15 cellular contexts compared by ENCODE assay signal in the genomic region with DNA sequence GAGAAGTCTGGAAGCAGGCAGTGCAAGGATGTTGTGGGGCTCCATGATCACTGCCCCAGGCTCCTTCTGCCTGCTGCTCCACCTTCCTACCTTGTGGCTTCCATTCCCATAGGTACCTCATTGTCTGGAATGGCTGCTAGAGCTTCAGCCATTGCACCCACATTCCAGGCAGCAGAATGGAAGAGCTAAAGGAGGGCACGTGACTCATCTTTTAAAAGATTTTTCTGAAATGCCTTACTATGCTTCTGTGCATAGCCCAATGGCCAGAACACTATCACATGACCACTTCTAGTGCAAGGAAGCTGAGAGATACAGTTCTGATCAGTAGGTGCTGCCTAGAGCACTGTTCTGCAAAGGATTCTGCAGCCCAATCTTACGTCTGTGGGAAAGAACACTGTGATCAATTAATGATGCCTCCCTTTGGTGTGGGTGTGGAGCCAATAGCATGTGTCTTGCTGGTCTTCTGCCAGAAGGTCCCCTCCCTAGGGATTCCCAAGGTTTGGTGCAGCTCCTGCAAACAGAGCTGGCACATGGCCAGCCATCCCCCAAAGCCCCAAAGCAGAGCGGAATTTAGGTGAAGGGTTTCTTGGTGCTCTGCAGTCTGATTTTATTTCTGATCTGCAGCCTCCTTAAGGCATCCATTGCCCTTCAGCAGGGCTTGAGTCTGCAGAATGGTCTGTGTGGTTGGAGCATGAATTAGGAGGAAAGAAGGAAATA. TPM values are rescaled to one million over a fixed set of nuclear protein-coding genes. Genes with fewer than 3 reads are reported as not detected.
"Had no signal": no experiment of that assay in that cellular context is flagged by ENCODE, and none has a peak within 500 bp of the region (broad histone marks: within the 10 kb centered on the region; RNA-seq: fewer than 3 reads in every experiment).

No MANE protein-coding gene starts in this region.

- H3K4me2 ChIP-seq: smooth muscle cell had no signal

- DNase-seq: activated CD4-positive, alpha-beta T cell treated with anti-CD3 and anti-CD28 coated beads, Interleukin-2, amount 10 ng/mL, durations not matched to agents 7 days and 5 days; activated naive CD4-positive, alpha-beta T cell treated with anti-CD3 and anti-CD28 coated beads, Interleukin-2, amount 50 U/mL, for 16 hours; dermis blood vessel endothelial cell; erythroblast; retina; T-cell; WERI-Rb-1 had no signal

- H3K4me3 Mint-ChIP-seq: activated CD4-positive, alpha-beta T cell treated with anti-CD3 and anti-CD28 coated beads, Interleukin-2, amount 10 ng/mL, durations not matched to agents 7 days and 5 days; memory B cell; stimulated activated memory B cell treated with anti-CD40 and anti-IgM and Interleukin-4, amounts not matched to agents 10 μg/mL and 1 μg/mL and 100 μg/mL, for 72 hours; T-cell had no signal

- H3K27me3 ChIP-seq: pancreas, tibial nerve had no signal

- H3K36me3 ChIP-seq: pancreas, tibial nerve, WERI-Rb-1 had no signal

- ATAC-seq: left lobe of liver; pancreas; stimulated activated memory B cell treated with anti-CD40 and anti-IgM and Interleukin-4, amounts not matched to agents 10 μg/mL and 1 μg/mL and 100 μg/mL, for 72 hours; T-cell had no signal

- H3K4me1 Mint-ChIP-seq: activated CD4-positive, alpha-beta T cell treated with anti-CD3 and anti-CD28 coated beads, Interleukin-2, amount 10 ng/mL, durations not matched to agents 7 days and 5 days; memory B cell; stimulated activated memory B cell treated with anti-CD40 and anti-IgM and Interleukin-4, amounts not matched to agents 10 μg/mL and 1 μg/mL and 100 μg/mL, for 72 hours; T-cell had no signal

- H3K4me3 ChIP-seq: pancreas, smooth muscle cell, tibial nerve had no signal

- H3K4me1 ChIP-seq: tibial nerve had no signal

- H3K27ac ChIP-seq: pancreas, tibial nerve, WERI-Rb-1 had no signal

- H3K27ac Mint-ChIP-seq: activated CD4-positive, alpha-beta T cell treated with anti-CD3 and anti-CD28 coated beads, Interleukin-2, amount 10 ng/mL, durations not matched to agents 7 days and 5 days; memory B cell; stimulated activated memory B cell treated with anti-CD40 and anti-IgM and Interleukin-4, amounts not matched to agents 10 μg/mL and 1 μg/mL and 100 μg/mL, for 72 hours; T-cell had no signal

- H3K9me3 ChIP-seq: pancreas, tibial nerve had no signal

- H3K36me3 Mint-ChIP-seq: memory B cell; stimulated activated memory B cell treated with anti-CD40 and anti-IgM and Interleukin-4, amounts not matched to agents 10 μg/mL and 1 μg/mL and 100 μg/mL, for 72 hours; T-cell had no signal

- H3K9me3 Mint-ChIP-seq: activated CD4-positive, alpha-beta T cell treated with anti-CD3 and anti-CD28 coated beads, Interleukin-2, amount 10 ng/mL, durations not matched to agents 7 days and 5 days; memory B cell; stimulated activated memory B cell treated with anti-CD40 and anti-IgM and Interleukin-4, amounts not matched to agents 10 μg/mL and 1 μg/mL and 100 μg/mL, for 72 hours; T-cell had no signal

- FAIRE-seq: islet of Langerhans, pancreas had no signal

- H3K27me3 Mint-ChIP-seq: activated CD4-positive, alpha-beta T cell treated with anti-CD3 and anti-CD28 coated beads, Interleukin-2, amount 10 ng/mL, durations not matched to agents 7 days and 5 days had no signal

RNA-seq across cellular contexts. Expression of a gene that starts 34.3 kb away (rescaled TPM):
- total RNA-seq: activated CD4-positive, alpha-beta T cell treated with anti-CD3 and anti-CD28 coated beads, Interleukin-2, amount 10 ng/mL, durations not matched to agents 7 days and 5 days; activated CD8-positive, alpha-beta memory T cell treated with anti-CD3 and anti-CD28 coated beads for 36 hours; dermis blood vessel endothelial cell; T-cell had no signal
